8 cellular contexts compared by ENCODE assay signal in genomic region chr5:142748568-142749249, GRCh38. TPM values are rescaled to one million over a fixed set of nuclear protein-coding genes. Genes with fewer than 3 reads are reported as not detected.
DNase-seq lines count a peak whose midpoint lies in the region; ATAC-seq, FAIRE-seq and TF ChIP-seq lines count a peak whose summit lies in the region.

No MANE protein-coding gene starts in this region.

- TF ChIP-seq CTCF in omental fat pad (IDR thresholded peaks at IDR 0.05), result no peak

- no peak for FAIRE-seq in RCC 7860 (lab: Jason Lieb, UNC)

- DNase-seq in NCI-H82 (lab: John Stamatoyannopoulos, UW) (peak; percentile 35), NCI-H82 treated with DMSO at 0.1 percent for 48 hours (lab: John Stamatoyannopoulos, UW; ENCODE audit: unreplicated experiment) (no peak), RCC 7860 (ENCODE audit: low spot score) (peak; percentile 39), islet precursor cell (peak; percentile 66), middle frontal gyrus (ENCODE audit: extremely low spot score, low spot score) (no peak), omental fat pad (ENCODE audit: low spot score) (no peak)
- peak in 3 of 4 experiments; percentile 3 to 48 (median 24) for DNase-seq in activated naive CD4-positive, alpha-beta T cell (lab: John Stamatoyannopoulos, UW)
- peak; percentile 10 for DNase-seq in stimulated activated CD8-positive, alpha-beta memory T cell treated with anti-CD3 and anti-CD28 coated beads, Interleukin-15, amount 100 ng/mL, for 1 hour (ENCODE audit: low read depth)

- no peak for ATAC-seq in omental fat pad (ENCODE audit: low FRiP score)

RNA-seq across cellular contexts. Expression of gene ARHGAP26, which starts 21.5 kb away (rescaled TPM):
- 100 to 1,000 TPM in 1 of 4 donors, 10 to 100 TPM in 3; 40.4 to 134 (median 63.6) TPM for total RNA-seq in omental fat pad

Comparison
In these comparisons a context has a peak if more than half of its experiments do, and no peak if none do; other contexts are left out.
1. DNase-seq: peak in NCI-H82 (single experiment), RCC 7860 (single experiment), activated naive CD4-positive, alpha-beta T cell (3 of 4), islet precursor cell (single experiment) and stimulated activated CD8-positive, alpha-beta memory T cell treated with anti-CD3 and anti-CD28 coated beads, Interleukin-15, amount 100 ng/mL, for 1 hour (single experiment); none in NCI-H82 treated with DMSO at 0.1 percent for 48 hours (single experiment), middle frontal gyrus (single experiment) and omental fat pad (single experiment).